In genomic region chr9:37451628-37452027, GRCh38 we compare ENCODE assay signal across 20 cellular contexts. TPM values are rescaled to one million over a fixed set of nuclear protein-coding genes. Genes with fewer than 3 reads are reported as not detected.
A peak's percentile ranks its signal among the peaks of the same experiment; 100 is the strongest.
DNase-seq lines count a peak whose midpoint lies in the region; ATAC-seq and TF ChIP-seq lines count a peak whose summit lies in the region.
"Had no signal": no experiment of that assay in that cellular context is flagged by ENCODE, and none has a peak within 500 bp of the region (broad histone marks: within the 10 kb centered on the region; RNA-seq: fewer than 3 reads in every experiment).

No MANE protein-coding gene starts in this region.

- in situ Hi-C loops in IMR-90 (cut with MboI; ENCODE audit: low sequenced_read_pairs): no loop called here

- peaks cover 31 to 85% of the 10 kb centered on the region in 2 experiments for H3K79me1 ChIP-seq in IMR-90 (ENCODE audit: low read depth in 1 of 2, low read length in 2 of 2)

- H3K9me3 Mint-ChIP-seq in brain (peaks cover 0 to 10% (median 3%) of the 10 kb centered on the region in 5 experiments), nephron progenitor cell (peaks cover 19% of the 10 kb centered on the region)
- H3K9me3 Mint-ChIP-seq: CD8-positive, alpha-beta T cell had no signal

- no peak overlapping the region for H4K5ac ChIP-seq in IMR-90 (ENCODE audit: low read depth, low read length)

- H3K27me3 Mint-ChIP-seq in brain: no peaks in the 10 kb centered on the region
- peaks cover 3% of the 10 kb centered on the region for H3K27me3 Mint-ChIP-seq in nephron progenitor cell (ENCODE audit: low read depth, poor library complexity)

- no peak overlapping the region for H2BK15ac ChIP-seq in IMR-90 (ENCODE audit: low read depth, low read length)

- H4K91ac ChIP-seq in IMR-90 (ENCODE audit: insufficient read depth, low read depth, low read length): no peak overlapping the region

- no peak overlapping the region for H3K23ac ChIP-seq in IMR-90 (ENCODE audit: low read depth, low read length)

- intact Hi-C loops in IMR-90 (cut with micrococcal nuclease): no loop called here

- H3K9me3 ChIP-seq in IMR-90 (ENCODE audit: control insufficient read depth, insufficient read depth, low read length) (no peaks in the 10 kb centered on the region), suprapubic skin (no peaks in the 10 kb centered on the region)
- H3K9me3 ChIP-seq: Peyer's patch had no signal

- peaks cover 14% of the 10 kb centered on the region for H3K4me1 ChIP-seq in IMR-90 (ENCODE audit: control insufficient read depth, insufficient read depth, low read length)
- H3K4me1 ChIP-seq in suprapubic skin: peaks cover 40% of the 10 kb centered on the region

- H3K27ac Mint-ChIP-seq in brain (peak overlapping the region in 3 of 5 experiments; percentile 47 to 83 (median 58)), nephron progenitor cell (peak overlapping the region; percentile 36)
- H3K27ac Mint-ChIP-seq: CD8-positive, alpha-beta T cell had no signal

- H3K4ac ChIP-seq in IMR-90 (ENCODE audit: low read depth, low read length): no peak overlapping the region

- H2AK5ac ChIP-seq in IMR-90 (ENCODE audit: low read depth, low read length): no peak overlapping the region

- H3K4me1 Mint-ChIP-seq in brain (peaks cover 84% of the 10 kb centered on the region), nephron progenitor cell (peaks cover 7% of the 10 kb centered on the region)

- CTCF ChIA-PET in IMR-90 (lab: Yijun Ruan, JAX): interaction anchor here (0.8 kb wide), 1 partner anchor 11 kb away, joined by 5 read pairs; no protein-coding TSS in a partner anchor

- no peak overlapping the region for H3K18ac ChIP-seq in IMR-90 (ENCODE audit: low read depth, low read length)

- TF ChIP-seq EP300 in suprapubic skin (IDR thresholded peaks at IDR 0.05): no peak

- POLR2A ChIA-PET in IMR-90 (lab: Charles Lee; ENCODE audit: unreplicated experiment): no interaction called here

- H3K4me3 ChIP-seq in IMR-90 (ENCODE audit: insufficient read depth, low read depth, low read length) (no peak overlapping the region), suprapubic skin (no peak overlapping the region)
- H3K4me3 ChIP-seq: BLaER1 treated with 17β-estradiol and CSF1 and Interleukin-3, amounts not matched to agents 10 nM and 100 nM; Peyer's patch had no signal

- TF ChIP-seq CTCF in 22Rv1 (IDR thresholded peaks at IDR 0.05): no peak
- TF ChIP-seq CTCF in IMR-90 (conservative IDR thresholded peaks at IDR 0.05; ENCODE audit: low read depth, low read length): no peak
- TF ChIP-seq CTCF in brain (conservative IDR thresholded peaks at IDR 0.05): no peak
- no peak for TF ChIP-seq CTCF in nephron progenitor cell (IDR thresholded peaks at IDR 0.05)
- no peak for TF ChIP-seq CTCF in suprapubic skin (IDR thresholded peaks at IDR 0.05)

- no peak overlapping the region for H3K9ac ChIP-seq in IMR-90 (ENCODE audit: low read depth, low read length)
- H3K9ac ChIP-seq: BLaER1 treated with 17β-estradiol and CSF1 and Interleukin-3, amounts not matched to agents 10 nM and 100 nM had no signal

- H4K20me1 ChIP-seq in IMR-90 (ENCODE audit: insufficient read depth, low read length): peaks cover 50% of the 10 kb centered on the region

- dilution Hi-C loops in IMR-90 (cut with HindIII; ENCODE audit: low sequenced_read_pairs, unreplicated experiment): no loop called here

- 60% methylated on average over 1 of the region's 3 CpGs; no CpG with 5 or more reads in 1 of the 2 experiments for WGBS in IMR-90 (ENCODE audit: extremely low coverage in 2 of 2, insufficient read length in 1 of 2), 2 experiments
- WGBS in suprapubic skin: 70% methylated on average over 3 of the region's 3 CpGs

- H3K14ac ChIP-seq in IMR-90 (replicated peaks; ENCODE audit: low read depth, low read length): no peak overlapping the region

- H3K4me2 ChIP-seq in IMR-90 (ENCODE audit: low read depth, low read length): peak overlapping the region; percentile 38; the same call in 1 of the 2 replicates
- H3K4me2 ChIP-seq: BLaER1 treated with 17β-estradiol and CSF1 and Interleukin-3, amounts not matched to agents 10 nM and 100 nM had no signal

- H3K36me3 ChIP-seq in IMR-90 (ENCODE audit: control insufficient read depth, insufficient read depth, low read length): peaks cover 5% of the 10 kb centered on the region; the same call in 1 of the 2 replicates
- H3K36me3 ChIP-seq in suprapubic skin: peaks cover 15% of the 10 kb centered on the region
- H3K36me3 ChIP-seq: Peyer's patch had no signal

- TF ChIP-seq POLR2A in IMR-90 (IDR thresholded peaks at IDR 0.05; ENCODE audit: low read depth, low read length): no peak
- no peak for TF ChIP-seq POLR2A in suprapubic skin (IDR thresholded peaks at IDR 0.05)

- H3K27me3 ChIP-seq in IMR-90 (ENCODE audit: control insufficient read depth, insufficient read depth, low read length): no peaks in the 10 kb centered on the region
- no peaks in the 10 kb centered on the region for H3K27me3 ChIP-seq in suprapubic skin
- H3K27me3 ChIP-seq: BLaER1 treated with 17β-estradiol and CSF1 and Interleukin-3, amounts not matched to agents 10 nM and 100 nM; Peyer's patch had no signal

- no peak overlapping the region for H2BK20ac ChIP-seq in IMR-90 (ENCODE audit: low read depth, low read length)

- H3K36me3 Mint-ChIP-seq in brain (peaks cover 57% of the 10 kb centered on the region), nephron progenitor cell (ENCODE audit: low read depth) (peaks cover 63% of the 10 kb centered on the region)

- no peak overlapping the region for H4K8ac ChIP-seq in IMR-90 (ENCODE audit: low read depth in 2 of 2, low read length in 2 of 2)

- peak overlapping the region; percentile 68 for H3K27ac ChIP-seq in 22Rv1
- H3K27ac ChIP-seq in IMR-90 (ENCODE audit: insufficient read depth, low read length): peak overlapping the region; percentile 10; the same call in 1 of the 2 replicates
- H3K27ac ChIP-seq in suprapubic skin: no peak overlapping the region
- H3K27ac ChIP-seq: BLaER1 treated with 17β-estradiol and CSF1 and Interleukin-3, amounts not matched to agents 10 nM and 100 nM; Peyer's patch had no signal

- BruUV-seq in IMR-90 (replicated peaks; lab: Mats Ljungman, UMichigan): no TSS peak

- H3K4me3 Mint-ChIP-seq in brain: peak overlapping the region in 1 of 5 experiments; percentile 16
- H3K4me3 Mint-ChIP-seq in nephron progenitor cell: no peak overlapping the region
- H3K4me3 Mint-ChIP-seq: CD8-positive, alpha-beta T cell had no signal

- DNase-seq in IMR-90: no peak
- DNase-seq in nephron progenitor cell: no peak
- no peak for DNase-seq in suprapubic skin (ENCODE audit: low spot score in 2 of 2)
- no peak for DNase-seq in activated effector memory CD4-positive, alpha-beta T cell treated with Interleukin-2 at 50 U/mL for 16 hours
- DNase-seq: CD8-positive, alpha-beta T cell; GOT3; MV-4-11; NCI-H1105 treated with DMSO at 0.1 percent for 48 hours; NCI-H2029 treated with DMSO at 0.1 percent for 48 hours; NCI-H2171; NCI-H345; NCI-H524; NCI-H82; Peyer's patch had no signal

- H2BK5ac ChIP-seq in IMR-90 (ENCODE audit: low read depth, low read length, poor library complexity, severe bottlenecking): no peak overlapping the region

- H2AFZ ChIP-seq in IMR-90 (replicated peaks; ENCODE audit: low read length, poor library complexity): no peak overlapping the region

- no peak overlapping the region for H2AK9ac ChIP-seq in IMR-90 (replicated peaks; ENCODE audit: low read depth, low read length, poor library complexity)

- peaks cover 18% of the 10 kb centered on the region for H3K9me1 ChIP-seq in IMR-90 (ENCODE audit: insufficient read depth, low read length)

- H2BK120ac ChIP-seq in IMR-90 (ENCODE audit: low read depth, low read length): no peak overlapping the region

- no peak overlapping the region for H3K56ac ChIP-seq in IMR-90 (ENCODE audit: extremely low read depth, insufficient read depth, low read length)

- no peak for TF ChIP-seq RAD21 in IMR-90 (IDR thresholded peaks at IDR 0.05; ENCODE audit: low read length)

- ATAC-seq in IMR-90 (ENCODE audit: low read depth) (no peak), GM21360 (IDR thresholded peaks at IDR 0.05; ENCODE audit: unreplicated experiment) (no peak), GM21447 (IDR thresholded peaks at IDR 0.05; ENCODE audit: unreplicated experiment) (no peak)
- ATAC-seq: CD8-positive, alpha-beta T cell; HCT116 had no signal

TF ChIP-seq in IMR-90, 13 proteins besides CTCF, POLR2A, EP300 and RAD21 (continues in another document):
- TF ChIP-seq RFX5 (IDR thresholded peaks at IDR 0.05; ENCODE audit: low read depth, low read length) (no peak), NFE2L2 (IDR thresholded peaks at IDR 0.05; ENCODE audit: low read depth, low read length) (no peak), MAZ (IDR thresholded peaks at IDR 0.05; ENCODE audit: borderline replicate concordance, low read depth, low read length) (no peak), RCOR1 (IDR thresholded peaks at IDR 0.05; ENCODE audit: insufficient replicate concordance, low read length) (no peak), BHLHE40 (IDR thresholded peaks at IDR 0.05; ENCODE audit: low read depth, low read length) (no peak), SMC3 (IDR thresholded peaks at IDR 0.05; ENCODE audit: low read depth, low read length) (no peak)

RNA-seq across cellular contexts. Expression of gene ZBTB5, which starts 13.6 kb away (rescaled TPM):
- total RNA-seq in IMR-90 (2012; rRNA removed) (9.1 and 10.8 TPM in 2 replicates), suprapubic skin (10 to 100 TPM; 18.0 to 24.7 (median 23.5) TPM)
- polyA plus RNA-seq in IMR-90 (2012; rRNA removed) (5.8 and 6.3 TPM in 2 replicates), brain (ENCODE audit: insufficient read depth, low read depth, low replicate concordance) (21.2 TPM)
- polyA plus RNA-seq in IMR-90 (2012; cell fraction: cytosol; rRNA removed): 2.6 and 3.2 TPM in 2 replicates
- 7.5 and 15.3 TPM in 2 replicates for polyA plus RNA-seq in IMR-90 (2012; cell fraction: nucleus; rRNA removed; ENCODE audit: low replicate concordance)

RNA-seq across cellular contexts. Expression of gene GRHPR, which starts 29.1 kb away (rescaled TPM):
- total RNA-seq in IMR-90 (2012; rRNA removed): 173 and 191 TPM in 2 replicates
- 182 and 198 TPM in 2 replicates for polyA plus RNA-seq in IMR-90 (2012; rRNA removed)
- polyA plus RNA-seq in IMR-90 (2012; cell fraction: cytosol; rRNA removed): 283 and 302 TPM in 2 replicates
- polyA plus RNA-seq in IMR-90 (2012; cell fraction: nucleus; rRNA removed; ENCODE audit: low replicate concordance): 132 and 215 TPM in 2 replicates
- 213 TPM for polyA plus RNA-seq in brain (ENCODE audit: insufficient read depth, low read depth, low replicate concordance)
- total RNA-seq in suprapubic skin: 100 to 1,000 TPM; 132 to 156 (median 141) TPM

RNA-seq across cellular contexts. Expression of gene POLR1E, which starts 34.1 kb away (rescaled TPM):
- total RNA-seq in IMR-90 (2012; rRNA removed) (67.5 and 71.9 TPM in 2 replicates), suprapubic skin (10 to 100 TPM; 15.7 to 26.3 (median 24.0) TPM)
- polyA plus RNA-seq in IMR-90 (2012; rRNA removed) (42.7 and 48.0 TPM in 2 replicates), brain (ENCODE audit: insufficient read depth, low read depth, low replicate concordance) (35.2 TPM)
- polyA plus RNA-seq in IMR-90 (2012; cell fraction: cytosol; rRNA removed): 18.3 and 30.3 TPM in 2 replicates
- 7.5 and 23.9 TPM in 2 replicates for polyA plus RNA-seq in IMR-90 (2012; cell fraction: nucleus; rRNA removed; ENCODE audit: low replicate concordance)
